Comparison of ENCODE assay signal across 8 cellular contexts in genomic region chr14:59688224-59689170, GRCh38.
DNase-seq lines count a peak whose midpoint lies in the region; ATAC-seq, FAIRE-seq and TF ChIP-seq lines count a peak whose summit lies in the region.

No MANE protein-coding gene starts in this region.

- H4K20me1 ChIP-seq in DOHH2 (ENCODE audit: control insufficient read depth, insufficient read depth, low read depth, low read length): no peaks in the 10 kb centered on the region

- FAIRE-seq in frontal cortex (lab: Jason Lieb, UNC): no peak

- peak; percentile 29 for DNase-seq in GM19240 (ENCODE audit: insufficient read length, low spot score)
- peak; percentile 47 for DNase-seq in NCI-H226
- peak; percentile 34 for DNase-seq in activated naive CD8-positive, alpha-beta T cell treated with anti-CD3 and anti-CD28 coated beads for 36 hours
- DNase-seq in hepatic stellate cell (ENCODE audit: low spot score): peak; percentile 26
- DNase-seq in stimulated activated CD8-positive, alpha-beta memory T cell treated with anti-CD3 and anti-CD28 coated beads, Interleukin-4, amount 100 ng/mL, for 24 hours (ENCODE audit: low read depth): peak; percentile 4
- DNase-seq in frontal cortex (ENCODE audit: low spot score in 2 of 2): no peak

- H3K79me2 ChIP-seq in DOHH2 (ENCODE audit: control insufficient read depth, low read length): no peaks in the 10 kb centered on the region

- no peaks in the 10 kb centered on the region for H3K4me1 ChIP-seq in DOHH2 (ENCODE audit: control insufficient read depth, low read length)

- H3K27ac ChIP-seq in DOHH2 (ENCODE audit: low read depth, low read length): no peak overlapping the region

- no peaks in the 10 kb centered on the region for H3K4me1 Mint-ChIP-seq in activated naive CD8-positive, alpha-beta T cell treated with anti-CD3 and anti-CD28 coated beads for 36 hours

- no peak overlapping the region for H3K4me3 Mint-ChIP-seq in activated naive CD8-positive, alpha-beta T cell treated with anti-CD3 and anti-CD28 coated beads for 36 hours

- no peaks in the 10 kb centered on the region for H3K9me2 ChIP-seq in DOHH2 (replicated peaks; ENCODE audit: control insufficient read depth, low read length)

- H3K4me3 ChIP-seq in DOHH2 (ENCODE audit: low read length): no peak overlapping the region

- H3K36me3 ChIP-seq in DOHH2 (ENCODE audit: control insufficient read depth, low read length): no peaks in the 10 kb centered on the region

- no peaks in the 10 kb centered on the region for H3K9me3 ChIP-seq in DOHH2 (ENCODE audit: control insufficient read depth, insufficient read depth, low read length)

- H3K36me3 Mint-ChIP-seq in activated naive CD8-positive, alpha-beta T cell treated with anti-CD3 and anti-CD28 coated beads for 36 hours: no peaks in the 10 kb centered on the region

- H3K27ac Mint-ChIP-seq in activated naive CD8-positive, alpha-beta T cell treated with anti-CD3 and anti-CD28 coated beads for 36 hours: no peak overlapping the region

- peak; percentile 100 for ATAC-seq in HG03103 (IDR thresholded peaks at IDR 0.05; ENCODE audit: low read depth, unreplicated experiment)

- no peaks in the 10 kb centered on the region for H3F3A ChIP-seq in DOHH2 (ENCODE audit: control insufficient read depth, insufficient read depth)

- TF ChIP-seq CTCF in DOHH2 (IDR thresholded peaks at IDR 0.05; ENCODE audit: low read depth, low read length, poor library complexity, severe bottlenecking): peak; percentile 67

- no peak overlapping the region for H3K4me2 ChIP-seq in DOHH2 (ENCODE audit: low read length)

- H3K9me3 Mint-ChIP-seq in activated naive CD8-positive, alpha-beta T cell treated with anti-CD3 and anti-CD28 coated beads for 36 hours: no peaks in the 10 kb centered on the region

- no peaks in the 10 kb centered on the region for H3K27me3 ChIP-seq in DOHH2 (ENCODE audit: control insufficient read depth, low read length)

- peaks cover 45% of the 10 kb centered on the region for H3K27me3 Mint-ChIP-seq in activated naive CD8-positive, alpha-beta T cell treated with anti-CD3 and anti-CD28 coated beads for 36 hours

Comparison
In these comparisons a context has a peak if more than half of its experiments do, and no peak if none do; other contexts are left out.
1. DNase-seq: peak in GM19240 (single experiment), NCI-H226 (single experiment), activated naive CD8-positive, alpha-beta T cell treated with anti-CD3 and anti-CD28 coated beads for 36 hours (single experiment), hepatic stellate cell (single experiment) and stimulated activated CD8-positive, alpha-beta memory T cell treated with anti-CD3 and anti-CD28 coated beads, Interleukin-4, amount 100 ng/mL, for 24 hours (single experiment); none in frontal cortex (0 of 2).